Comparison of ENCODE assay signal across 10 cellular contexts in the genomic region with DNA sequence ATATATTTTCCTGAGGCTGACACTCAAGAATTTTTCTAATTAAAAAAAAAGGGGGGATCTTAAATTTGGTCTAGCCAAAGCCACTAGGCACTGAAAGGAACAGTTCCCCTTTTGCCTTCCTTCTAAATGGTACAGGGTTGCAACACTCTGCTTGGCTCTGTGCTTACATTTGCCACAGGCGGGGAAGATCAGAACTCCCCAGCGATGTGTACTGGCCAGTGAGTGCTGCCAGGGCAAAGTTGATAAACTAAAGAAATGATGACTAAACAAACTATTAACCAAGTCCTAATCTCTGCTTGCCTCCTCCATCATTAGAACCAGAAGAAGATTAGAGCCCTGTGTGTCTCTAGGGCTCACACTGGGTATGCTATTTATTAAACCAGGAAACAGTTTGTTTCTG.
DNase-seq lines count a peak whose midpoint lies in the region; ATAC-seq and TF ChIP-seq lines count a peak whose summit lies in the region.
"Had no signal": no experiment of that assay in that cellular context is flagged by ENCODE, and none has a peak within 500 bp of the region (broad histone marks: within the 10 kb centered on the region; RNA-seq: fewer than 3 reads in every experiment).

No MANE protein-coding gene starts in this region.

- peak overlapping the region in 1 of 2 donors; percentile 61 for H3K4me3 Mint-ChIP-seq in CD14-positive monocyte
- H3K4me3 Mint-ChIP-seq in H9, result no peak overlapping the region

- no peak overlapping the region for H4K91ac ChIP-seq in trophoblast cell (ENCODE audit: low read depth, low read length)
- H4K91ac ChIP-seq in H9 (ENCODE audit: insufficient read length, low read depth, low read length), result no peak overlapping the region

- no peak overlapping the region for H2BK5ac ChIP-seq in trophoblast cell (ENCODE audit: low read depth, low read length, poor library complexity)
- no peak overlapping the region for H2BK5ac ChIP-seq in H9 (ENCODE audit: insufficient read length, low read length)

- no peaks in the 10 kb centered on the region for H3K36me3 ChIP-seq in trophoblast cell (ENCODE audit: control insufficient read depth in 1 of 2, insufficient read depth in 2 of 2, low read length in 2 of 2)

- no peak overlapping the region for H4K12ac ChIP-seq in trophoblast cell (ENCODE audit: low read depth, low read length)

- CTCF ChIA-PET in RWPE1 (lab: Yijun Ruan, JAX), result no interaction called here

- no peak overlapping the region for H3K27ac ChIP-seq in trophoblast cell (ENCODE audit: low read depth, low read length)
- no peak overlapping the region for H3K27ac ChIP-seq in RWPE1
- no peak overlapping the region for H3K27ac ChIP-seq in H9 (ENCODE audit: insufficient read length, low read depth, low read length)

- H2AK5ac ChIP-seq in trophoblast cell (ENCODE audit: low read length) (no peak overlapping the region), H9 (ENCODE audit: insufficient read length, low read length) (no peak overlapping the region)

- H3K9ac ChIP-seq in trophoblast cell (ENCODE audit: low read length) (no peak overlapping the region), H9 (ENCODE audit: extremely low read depth, insufficient read length, low read length) (no peak overlapping the region)

- H4K20me1 ChIP-seq in H9 (ENCODE audit: control insufficient read depth, insufficient read depth, insufficient read length), result no peaks in the 10 kb centered on the region

- no peaks in the 10 kb centered on the region for H3K27me3 ChIP-seq in trophoblast cell (ENCODE audit: insufficient read depth, low read length)
- no peaks in the 10 kb centered on the region for H3K27me3 ChIP-seq in H9 (ENCODE audit: insufficient read depth, low read length)

- H3K79me2 ChIP-seq in trophoblast cell (ENCODE audit: control insufficient read depth, insufficient read depth, low read length, poor library complexity), result no peaks in the 10 kb centered on the region
- no peaks in the 10 kb centered on the region for H3K79me2 ChIP-seq in H9 (ENCODE audit: insufficient read depth, low read length)

- no peak overlapping the region for H2BK20ac ChIP-seq in H9 (ENCODE audit: low read depth, low read length, poor library complexity, severe bottlenecking)

- WGBS in trophoblast cell (ENCODE audit: extremely low coverage, insufficient coverage, insufficient read length), result no CpG with 5 or more reads among the region's 2 CpGs
- no CpG with 5 or more reads among the region's 2 CpGs for WGBS in H9 (ENCODE audit: extremely low coverage, insufficient read length, low lambda C conversion rate)

- no peak overlapping the region for H3T11ph ChIP-seq in H9 (ENCODE audit: low read length)

- ATAC-seq in GM21529 (IDR thresholded peaks at IDR 0.05; ENCODE audit: unreplicated experiment) (peak; percentile 93), HG03460 (IDR thresholded peaks at IDR 0.05; ENCODE audit: unreplicated experiment) (peak; percentile 97)

- no peaks in the 10 kb centered on the region for H3K9me3 ChIP-seq in trophoblast cell (ENCODE audit: insufficient read depth, low read depth, low read length)
- no peaks in the 10 kb centered on the region for H3K9me3 ChIP-seq in H9 (ENCODE audit: control insufficient read depth, low read depth, low read length)

- H3K14ac ChIP-seq in trophoblast cell (ENCODE audit: low read length) (no peak overlapping the region), H9 (ENCODE audit: insufficient read depth, low read length) (no peak overlapping the region)

- H3K56ac ChIP-seq in H9 (ENCODE audit: insufficient read length, low read depth, low read length), result no peak overlapping the region

- DNase-seq in CD14-positive monocyte (ENCODE audit: low spot score) (peak; percentile 75), fibroblast of pulmonary artery (ENCODE audit: low read depth) (peak; percentile 4), GDM1 (lab: John Stamatoyannopoulos, UW) (no peak), trophoblast cell (no peak), RWPE1 (ENCODE audit: low spot score) (no peak), H9 (no peak)
- DNase-seq: effector CD4-positive, alpha-beta T cell; NCI-H524 treated with DMSO at 0.1 percent for 48 hours had no signal

- H3K27ac Mint-ChIP-seq in CD14-positive monocyte, result peak overlapping the region; percentile 23 to 90 (median 73)
- H3K27ac Mint-ChIP-seq in H9, result no peak overlapping the region

- no peak overlapping the region for H3K4me3 ChIP-seq in fibroblast of pulmonary artery (replicated peaks; ENCODE audit: low read depth, low read length)
- no peak overlapping the region for H3K4me3 ChIP-seq in trophoblast cell (ENCODE audit: low read depth, low read length)

- H2AFZ ChIP-seq in trophoblast cell (ENCODE audit: insufficient read depth, low read length, poor library complexity), result no peak overlapping the region
- no peak overlapping the region for H2AFZ ChIP-seq in H9 (ENCODE audit: low read length)

- no peaks in the 10 kb centered on the region for H3K23me2 ChIP-seq in H9 (ENCODE audit: insufficient read length, low read depth, low read length, poor library complexity, severe bottlenecking)

- H4K5ac ChIP-seq in H9 (ENCODE audit: insufficient read length, low read depth, low read length), result no peak overlapping the region

- no peaks in the 10 kb centered on the region for H3K36me3 Mint-ChIP-seq in CD14-positive monocyte
- H3K36me3 Mint-ChIP-seq in H9 (ENCODE audit: insufficient read depth in 1 of 3, low read depth in 3 of 3), result no peaks in the 10 kb centered on the region

- H3K23ac ChIP-seq in trophoblast cell (ENCODE audit: low read length) (no peak overlapping the region), H9 (ENCODE audit: insufficient read length, low read depth, low read length) (no peak overlapping the region)

- H3K18ac ChIP-seq in trophoblast cell (ENCODE audit: low read length) (no peak overlapping the region), H9 (ENCODE audit: insufficient read length, low read depth, low read length) (no peak overlapping the region)

- TF ChIP-seq CTCF in CD14-positive monocyte (IDR thresholded peaks at IDR 0.05), result no peak
- no peak for TF ChIP-seq CTCF in fibroblast of pulmonary artery (IDR thresholded peaks at IDR 0.05; ENCODE audit: low read length, missing control alignments)
- TF ChIP-seq CTCF in RWPE1 (conservative IDR thresholded peaks at IDR 0.05; ENCODE audit: low read depth), result no peak
- no peak for TF ChIP-seq CTCF in H9 (conservative IDR thresholded peaks at IDR 0.05)

- H3K4ac ChIP-seq in trophoblast cell (ENCODE audit: low read depth, low read length) (no peak overlapping the region), H9 (ENCODE audit: low read depth, low read length) (no peak overlapping the region)

- POLR2A ChIA-PET in RWPE1 (lab: Yijun Ruan, JAX; ENCODE audit: low non-redundant PET), result no interaction called here

- intact Hi-C loops in CD14-positive monocyte (cut with micrococcal nuclease), result no loop called here

- H3K9me3 Mint-ChIP-seq in CD14-positive monocyte (peaks cover 0 to 6% (median 1%) of the 10 kb centered on the region in 7 donors), H9 (no peaks in the 10 kb centered on the region)

- no peak overlapping the region for H2BK12ac ChIP-seq in trophoblast cell (ENCODE audit: low read length)
- no peak overlapping the region for H2BK12ac ChIP-seq in H9 (ENCODE audit: insufficient read length, low read depth, low read length)

- no peak overlapping the region for H2BK120ac ChIP-seq in trophoblast cell (ENCODE audit: insufficient read depth, low read length, poor library complexity)
- H2BK120ac ChIP-seq in H9 (ENCODE audit: low read depth, low read length, poor library complexity, severe bottlenecking), result no peak overlapping the region

- no peak overlapping the region for H2BK15ac ChIP-seq in H9 (ENCODE audit: low read depth, low read length)

- H3K4me1 ChIP-seq in trophoblast cell (ENCODE audit: control insufficient read depth in 1 of 2, insufficient read depth in 2 of 2, low read length in 2 of 2) (no peaks in the 10 kb centered on the region), H9 (ENCODE audit: insufficient read depth, low read length) (peaks cover 2% of the 10 kb centered on the region; the same call in 1 of the 2 replicates)

- H3K27me3 Mint-ChIP-seq in CD14-positive monocyte (ENCODE audit: low read depth in 3 of 3) (no peaks in the 10 kb centered on the region), H9 (ENCODE audit: low read depth) (no peaks in the 10 kb centered on the region)

- H3K79me1 ChIP-seq in trophoblast cell (ENCODE audit: low read length) (no peaks in the 10 kb centered on the region), H9 (ENCODE audit: insufficient read depth, low read depth, low read length, poor library complexity, severe bottlenecking) (no peaks in the 10 kb centered on the region)

- no peak overlapping the region for H4K8ac ChIP-seq in trophoblast cell (ENCODE audit: low read depth, low read length)
- no peak overlapping the region for H4K8ac ChIP-seq in H9 (replicated peaks; ENCODE audit: insufficient read length, low read depth, low read length)

- H3K4me1 Mint-ChIP-seq in CD14-positive monocyte (peaks cover 49% of the 10 kb centered on the region), H9 (peaks cover 7 to 12% of the 10 kb centered on the region in 2 experiments)

- H3K4me2 ChIP-seq in trophoblast cell (ENCODE audit: low read length), result no peak overlapping the region
- H3K4me2 ChIP-seq in H9 (ENCODE audit: insufficient read depth, insufficient read length, low read length), result no peak overlapping the region

Comparison
In these comparisons a context has a peak if more than half of its experiments do, and no peak if none do; other contexts are left out.
1. DNase-seq: peak in CD14-positive monocyte (single experiment) and fibroblast of pulmonary artery (single experiment); none in GDM1 (single experiment), trophoblast cell (0 of 2), RWPE1 (single experiment) and H9 (single experiment).
2. H3K27ac Mint-ChIP-seq: peak in CD14-positive monocyte (7 of 7); none in H9 (0 of 3).